In the genomic region with DNA sequence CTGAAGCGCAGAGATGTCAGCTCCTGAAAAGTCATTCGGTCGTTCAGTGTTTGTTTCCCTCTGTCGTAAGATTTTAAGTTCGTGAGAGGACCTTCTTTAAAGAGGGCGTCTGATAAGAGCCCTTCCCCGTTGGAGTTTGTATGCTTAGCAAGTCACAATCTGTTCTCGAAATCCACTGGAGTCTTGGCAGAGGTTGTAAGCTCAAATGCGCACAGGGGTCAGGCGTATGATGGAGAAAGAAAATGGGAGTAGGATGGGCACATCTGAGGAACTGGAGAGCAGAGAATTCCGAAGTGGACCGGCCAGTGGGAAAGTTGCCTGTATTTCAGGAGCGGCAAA, we compare ENCODE assay signal across 8 cellular contexts. TPM values are rescaled to one million over a fixed set of nuclear protein-coding genes. Genes with fewer than 3 reads are reported as not detected.
DNase-seq lines count a peak whose midpoint lies in the region; ATAC-seq and TF ChIP-seq lines count a peak whose summit lies in the region.

No MANE protein-coding gene starts in this region.

- peak; percentile 8 for ATAC-seq in GM21529 (IDR thresholded peaks at IDR 0.05; ENCODE audit: unreplicated experiment)

- H3K4me2 ChIP-seq in Loucy (ENCODE audit: low read depth, low read length, poor library complexity, severe bottlenecking) (peak overlapping the region; percentile 76), smooth muscle cell (peak overlapping the region; percentile 85)

- H3K9me3 ChIP-seq in Loucy (ENCODE audit: insufficient read depth, low read depth, low read length): no peaks in the 10 kb centered on the region
- peaks cover 10% of the 10 kb centered on the region for H3K9me3 ChIP-seq in iPS-20b (ENCODE audit: insufficient read depth, low read depth, low read length)
- H3K9me3 ChIP-seq in smooth muscle cell (replicated peaks; ENCODE audit: low read depth): no peaks in the 10 kb centered on the region

- peaks cover 13% of the 10 kb centered on the region for H3K4me1 ChIP-seq in Loucy (ENCODE audit: insufficient read depth, low read length, poor library complexity, severe bottlenecking)
- peaks cover 25% of the 10 kb centered on the region for H3K4me1 ChIP-seq in iPS-20b (ENCODE audit: insufficient read depth, low read length)
- H3K4me1 ChIP-seq in smooth muscle cell (ENCODE audit: low read depth): peaks cover 7% of the 10 kb centered on the region

- H3K9me2 ChIP-seq in Loucy (replicated peaks; ENCODE audit: low read depth, low read length): no peaks in the 10 kb centered on the region

- H4K20me1 ChIP-seq in Loucy (ENCODE audit: insufficient read depth, low read length, poor library complexity, severe bottlenecking): no peaks in the 10 kb centered on the region
- no peaks in the 10 kb centered on the region for H4K20me1 ChIP-seq in smooth muscle cell (ENCODE audit: low read depth)

- no peaks in the 10 kb centered on the region for H3K36me3 ChIP-seq in Loucy (ENCODE audit: insufficient read depth, low read length)
- peaks cover 13% of the 10 kb centered on the region for H3K36me3 ChIP-seq in iPS-20b (ENCODE audit: insufficient read depth, low read depth, low read length)
- no peaks in the 10 kb centered on the region for H3K36me3 ChIP-seq in smooth muscle cell (ENCODE audit: low read depth)

- H3K4me3 ChIP-seq in Loucy (ENCODE audit: low read length, poor library complexity, severe bottlenecking) (peak overlapping the region; percentile 80), iPS-20b (ENCODE audit: low read length) (peak overlapping the region; percentile 99), smooth muscle cell (peak overlapping the region; percentile 93)

- WGBS in smooth muscle cell (ENCODE audit: low lambda C conversion rate): 5% methylated on average over 13 of the region's 13 CpGs

- H3K79me2 ChIP-seq in Loucy (ENCODE audit: insufficient read depth, low read length) (peaks cover 10% of the 10 kb centered on the region; the same call in 1 of the 2 replicates), smooth muscle cell (ENCODE audit: low read depth) (peaks cover 18% of the 10 kb centered on the region)

- peak overlapping the region; percentile 86 for H3K27ac ChIP-seq in iPS-20b (ENCODE audit: low read length)
- H3K27ac ChIP-seq in smooth muscle cell (ENCODE audit: low read depth): peak overlapping the region; percentile 51

- H3K9ac ChIP-seq in Loucy (ENCODE audit: low read depth, low read length, poor library complexity, severe bottlenecking): peak overlapping the region; percentile 62
- H3K9ac ChIP-seq in iPS-20b (ENCODE audit: low read depth, low read length): peak overlapping the region; percentile 84
- peak overlapping the region; percentile 77 for H3K9ac ChIP-seq in smooth muscle cell (ENCODE audit: low read depth)

- no peak for TF ChIP-seq CTCF in Loucy (conservative IDR thresholded peaks at IDR 0.05; ENCODE audit: low read length)
- TF ChIP-seq CTCF in smooth muscle cell (IDR thresholded peaks at IDR 0.05; ENCODE audit: borderline replicate concordance, insufficient read depth, poor library complexity, severe bottlenecking): no peak

- peak overlapping the region; percentile 86 for H2AFZ ChIP-seq in Loucy (ENCODE audit: low read length)
- H2AFZ ChIP-seq in smooth muscle cell (ENCODE audit: low read depth): peak overlapping the region; percentile 95

- H3F3A ChIP-seq in Loucy (ENCODE audit: low read depth) (no peaks in the 10 kb centered on the region), smooth muscle cell (ENCODE audit: low read depth) (no peaks in the 10 kb centered on the region)

- no peaks in the 10 kb centered on the region for H3K27me3 ChIP-seq in Loucy (ENCODE audit: insufficient read depth, low read length, poor library complexity, severe bottlenecking)
- no peaks in the 10 kb centered on the region for H3K27me3 ChIP-seq in iPS-20b (ENCODE audit: insufficient read depth, low read length)
- H3K27me3 ChIP-seq in smooth muscle cell (ENCODE audit: low read depth): no peaks in the 10 kb centered on the region

- peak; percentile 30 for DNase-seq in ELR (ENCODE audit: low read depth)
- DNase-seq in astrocyte of the hippocampus (ENCODE audit: low read depth, low spot score): peak; percentile 39
- no peak for DNase-seq in smooth muscle cell (lab: John Stamatoyannopoulos, UW; ENCODE audit: unreplicated experiment)
- no peak for DNase-seq in D341Med (ENCODE audit: low spot score)
- DNase-seq in OCI-M2 (lab: John Stamatoyannopoulos, UW; ENCODE audit: unreplicated experiment): no peak

RNA-seq across cellular contexts. Expression of a gene that starts 0.7 kb away (rescaled TPM):
- 116 and 136 TPM in 2 replicates for total RNA-seq in smooth muscle cell
- polyA plus RNA-seq in smooth muscle cell: 64.5 and 79.5 TPM in 2 replicates

Comparison
In these comparisons a context has a peak if more than half of its experiments do, and no peak if none do; other contexts are left out.
1. DNase-seq: peak in ELR (single experiment) and astrocyte of the hippocampus (single experiment); none in smooth muscle cell (single experiment), D341Med (single experiment) and OCI-M2 (single experiment).
2. Peak in every context shown above with its lines, with median percentiles within 50 percentile points of each other: H3K4me3 ChIP-seq and H3K9ac ChIP-seq.